Comparison of ENCODE assay signal across 1 cellular context in genomic region chr13:113075711-113076110, GRCh38.
TF ChIP-seq lines count a peak whose summit lies in the region.

No MANE protein-coding gene starts in this region.

TF ChIP-seq in WTC11, 78 proteins besides CTCF, POLR2A, EP300 and RAD21 (continued from another document):
- TF ChIP-seq, protein P1, sequence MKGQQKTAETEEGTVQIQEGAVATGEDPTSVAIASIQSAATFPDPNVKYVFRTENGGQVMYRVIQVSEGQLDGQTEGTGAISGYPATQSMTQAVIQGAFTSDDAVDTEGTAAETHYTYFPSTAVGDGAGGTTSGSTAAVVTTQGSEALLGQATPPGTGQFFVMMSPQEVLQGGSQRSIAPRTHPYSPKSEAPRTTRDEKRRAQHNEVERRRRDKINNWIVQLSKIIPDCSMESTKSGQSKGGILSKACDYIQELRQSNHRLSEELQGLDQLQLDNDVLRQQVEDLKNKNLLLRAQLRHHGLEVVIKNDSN (CRISPR knock-in tag; IDR thresholded peaks at IDR 0.05) = no peak
- TF ChIP-seq, protein P2, sequence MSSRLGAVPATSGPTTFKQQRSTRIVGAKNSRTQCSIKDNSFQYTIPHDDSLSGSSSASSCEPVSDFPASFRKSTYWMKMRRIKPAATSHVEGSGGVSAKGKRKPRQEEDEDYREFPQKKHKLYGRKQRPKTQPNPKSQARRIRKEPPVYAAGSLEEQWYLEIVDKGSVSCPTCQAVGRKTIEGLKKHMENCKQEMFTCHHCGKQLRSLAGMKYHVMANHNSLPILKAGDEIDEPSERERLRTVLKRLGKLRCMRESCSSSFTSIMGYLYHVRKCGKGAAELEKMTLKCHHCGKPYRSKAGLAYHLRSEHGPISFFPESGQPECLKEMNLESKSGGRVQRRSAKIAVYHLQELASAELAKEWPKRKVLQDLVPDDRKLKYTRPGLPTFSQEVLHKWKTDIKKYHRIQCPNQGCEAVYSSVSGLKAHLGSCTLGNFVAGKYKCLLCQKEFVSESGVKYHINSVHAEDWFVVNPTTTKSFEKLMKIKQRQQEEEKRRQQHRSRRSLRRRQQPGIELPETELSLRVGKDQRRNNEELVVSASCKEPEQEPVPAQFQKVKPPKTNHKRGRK (CRISPR knock-in tag; IDR thresholded peaks at IDR 0.05; ENCODE audit: borderline replicate concordance) = no peak
- TF ChIP-seq TP53 (CRISPR knock-in tag; IDR thresholded peaks at IDR 0.05) = no peak
- TF ChIP-seq GABPB1 (CRISPR knock-in tag; IDR thresholded peaks at IDR 0.05) = no peak
- no peak for TF ChIP-seq MYBL2 (CRISPR knock-in tag; IDR thresholded peaks at IDR 0.05)
- TF ChIP-seq, protein P3, sequence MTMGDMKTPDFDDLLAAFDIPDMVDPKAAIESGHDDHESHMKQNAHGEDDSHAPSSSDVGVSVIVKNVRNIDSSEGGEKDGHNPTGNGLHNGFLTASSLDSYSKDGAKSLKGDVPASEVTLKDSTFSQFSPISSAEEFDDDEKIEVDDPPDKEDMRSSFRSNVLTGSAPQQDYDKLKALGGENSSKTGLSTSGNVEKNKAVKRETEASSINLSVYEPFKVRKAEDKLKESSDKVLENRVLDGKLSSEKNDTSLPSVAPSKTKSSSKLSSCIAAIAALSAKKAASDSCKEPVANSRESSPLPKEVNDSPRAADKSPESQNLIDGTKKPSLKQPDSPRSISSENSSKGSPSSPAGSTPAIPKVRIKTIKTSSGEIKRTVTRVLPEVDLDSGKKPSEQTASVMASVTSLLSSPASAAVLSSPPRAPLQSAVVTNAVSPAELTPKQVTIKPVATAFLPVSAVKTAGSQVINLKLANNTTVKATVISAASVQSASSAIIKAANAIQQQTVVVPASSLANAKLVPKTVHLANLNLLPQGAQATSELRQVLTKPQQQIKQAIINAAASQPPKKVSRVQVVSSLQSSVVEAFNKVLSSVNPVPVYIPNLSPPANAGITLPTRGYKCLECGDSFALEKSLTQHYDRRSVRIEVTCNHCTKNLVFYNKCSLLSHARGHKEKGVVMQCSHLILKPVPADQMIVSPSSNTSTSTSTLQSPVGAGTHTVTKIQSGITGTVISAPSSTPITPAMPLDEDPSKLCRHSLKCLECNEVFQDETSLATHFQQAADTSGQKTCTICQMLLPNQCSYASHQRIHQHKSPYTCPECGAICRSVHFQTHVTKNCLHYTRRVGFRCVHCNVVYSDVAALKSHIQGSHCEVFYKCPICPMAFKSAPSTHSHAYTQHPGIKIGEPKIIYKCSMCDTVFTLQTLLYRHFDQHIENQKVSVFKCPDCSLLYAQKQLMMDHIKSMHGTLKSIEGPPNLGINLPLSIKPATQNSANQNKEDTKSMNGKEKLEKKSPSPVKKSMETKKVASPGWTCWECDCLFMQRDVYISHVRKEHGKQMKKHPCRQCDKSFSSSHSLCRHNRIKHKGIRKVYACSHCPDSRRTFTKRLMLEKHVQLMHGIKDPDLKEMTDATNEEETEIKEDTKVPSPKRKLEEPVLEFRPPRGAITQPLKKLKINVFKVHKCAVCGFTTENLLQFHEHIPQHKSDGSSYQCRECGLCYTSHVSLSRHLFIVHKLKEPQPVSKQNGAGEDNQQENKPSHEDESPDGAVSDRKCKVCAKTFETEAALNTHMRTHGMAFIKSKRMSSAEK (CRISPR knock-in tag; IDR thresholded peaks at IDR 0.05; ENCODE audit: borderline replicate concordance) = no peak
- no peak for TF ChIP-seq ELF4 (CRISPR knock-in tag; IDR thresholded peaks at IDR 0.05; ENCODE audit: low read depth)
- TF ChIP-seq FOXP1 (CRISPR knock-in tag; IDR thresholded peaks at IDR 0.05; ENCODE audit: borderline replicate concordance) = no peak
